ENCODE assay signal across 23 cellular contexts in genomic region chr21:40842197-40842552, GRCh38. TPM values are rescaled to one million over a fixed set of nuclear protein-coding genes. Genes with fewer than 3 reads are reported as not detected.
A peak's percentile ranks its signal among the peaks of the same experiment; 100 is the strongest.
DNase-seq lines count a peak whose midpoint lies in the region; ATAC-seq and TF ChIP-seq lines count a peak whose summit lies in the region.
"Had no signal": no experiment of that assay in that cellular context is flagged by ENCODE, and none has a peak within 500 bp of the region (broad histone marks: within the 10 kb centered on the region; RNA-seq: fewer than 3 reads in every experiment).

No MANE protein-coding gene starts in this region.

- TF ChIP-seq CTCF in VCaP (conservative IDR thresholded peaks at IDR 0.05) (peak; percentile 38), hepatocyte (IDR thresholded peaks at IDR 0.05; ENCODE audit: poor library complexity) (no peak), upper lobe of right lung (IDR thresholded peaks at IDR 0.05) (no peak)

- ATAC-seq in upper lobe of right lung, result no peak
- ATAC-seq: HCT116 had no signal

- peak overlapping the region; percentile 100 for H3K4me2 ChIP-seq in hepatocyte
- H3K4me2 ChIP-seq in neuronal stem cell (ENCODE audit: insufficient read depth, low read length, poor library complexity, severe bottlenecking), result no peak overlapping the region

- H3K4me1 ChIP-seq in HUES48 (ENCODE audit: control insufficient read depth, insufficient read depth, low read length) (peaks cover under 1% of the 10 kb centered on the region), hepatocyte (ENCODE audit: insufficient read depth) (peaks cover 3% of the 10 kb centered on the region), neuronal stem cell (ENCODE audit: control insufficient read depth in 2 of 2, insufficient read depth in 1 of 2, low read depth in 1 of 2, low read length in 2 of 2) (no peaks in the 10 kb centered on the region), upper lobe of right lung (no peaks in the 10 kb centered on the region)
- H3K4me1 ChIP-seq: pancreas, Peyer's patch, SJSA1, uterus had no signal

- H2AFZ ChIP-seq in hepatocyte (no peak overlapping the region), neuronal stem cell (ENCODE audit: low read length) (peak overlapping the region; percentile 80)

- H3K79me1 ChIP-seq in neuronal stem cell (ENCODE audit: low read depth, low read length), result no peaks in the 10 kb centered on the region

- H4K8ac ChIP-seq in neuronal stem cell (ENCODE audit: low read depth, low read length), result no peak overlapping the region

- no peak overlapping the region for H2BK5ac ChIP-seq in neuronal stem cell (ENCODE audit: low read length)

- no peak overlapping the region for H2BK120ac ChIP-seq in neuronal stem cell (ENCODE audit: low read depth, low read length)

- H4K20me1 ChIP-seq in hepatocyte (ENCODE audit: insufficient read depth, poor library complexity, severe bottlenecking), result no peaks in the 10 kb centered on the region

- no peak overlapping the region for H3K4ac ChIP-seq in neuronal stem cell (ENCODE audit: low read length)

- peaks cover 54% of the 10 kb centered on the region for H3K27me3 ChIP-seq in HUES48 (ENCODE audit: control insufficient read depth, insufficient read depth, low read length)
- peaks cover 30% of the 10 kb centered on the region for H3K27me3 ChIP-seq in hepatocyte
- H3K27me3 ChIP-seq in neuronal stem cell (ENCODE audit: control insufficient read depth in 3 of 3, insufficient read depth in 3 of 3, low read depth in 1 of 3, low read length in 3 of 3), result peaks cover 0 to 58% (median 17%) of the 10 kb centered on the region in 3 experiments
- peaks cover 48% of the 10 kb centered on the region for H3K27me3 ChIP-seq in upper lobe of right lung
- H3K27me3 ChIP-seq: Peyer's patch had no signal

- peak overlapping the region; percentile 54 for H3K4me3 ChIP-seq in HUES48 (ENCODE audit: low read depth, low read length)
- no peak overlapping the region for H3K4me3 ChIP-seq in hepatocyte
- H3K4me3 ChIP-seq in neuronal stem cell (ENCODE audit: low read length in 2 of 2), result no peak overlapping the region
- H3K4me3 ChIP-seq in upper lobe of right lung, result no peak overlapping the region
- H3K4me3 ChIP-seq: SJSA1, uterus had no signal

- 42% methylated on average over 11 of the region's 11 CpGs for WGBS in hepatocyte (ENCODE audit: low lambda C conversion rate, missing lambda C conversion rate)
- WGBS in neuronal stem cell (ENCODE audit: extremely low coverage in 2 of 2, insufficient read length in 2 of 2, insufficient replicate concordance in 1 of 2), 2 donors, result no CpG with 5 or more reads among the region's 11 CpGs

- H2BK12ac ChIP-seq in neuronal stem cell (ENCODE audit: low read length), result no peak overlapping the region

- no peak overlapping the region for H3K23ac ChIP-seq in neuronal stem cell (ENCODE audit: low read depth, low read length, poor library complexity)

- no peaks in the 10 kb centered on the region for H3K79me2 ChIP-seq in hepatocyte

- H3K9me2 ChIP-seq in hepatocyte (replicated peaks; ENCODE audit: insufficient read depth), result no peaks in the 10 kb centered on the region

- no peak overlapping the region for H2BK15ac ChIP-seq in neuronal stem cell (ENCODE audit: low read length)

- H4K91ac ChIP-seq in neuronal stem cell (ENCODE audit: low read depth, low read length, poor library complexity), result no peak overlapping the region

- H3K9me3 ChIP-seq in HUES48 (ENCODE audit: control insufficient read depth, insufficient read depth, low read length) (no peaks in the 10 kb centered on the region), hepatocyte (ENCODE audit: low read depth) (no peaks in the 10 kb centered on the region), neuronal stem cell (replicated peaks in 1 of 2; ENCODE audit: control insufficient read depth in 2 of 2, insufficient read depth in 1 of 2, low read depth in 1 of 2, low read length in 2 of 2) (no peaks in the 10 kb centered on the region), upper lobe of right lung (no peaks in the 10 kb centered on the region)
- H3K9me3 ChIP-seq: pancreas, Peyer's patch, SJSA1, uterus had no signal

- no peak overlapping the region for H3K14ac ChIP-seq in neuronal stem cell (ENCODE audit: low read length)

- intact Hi-C loops in upper lobe of right lung (cut with DNase I), result no loop called here

- no peak overlapping the region for H3K18ac ChIP-seq in neuronal stem cell (ENCODE audit: low read length)

- no peak overlapping the region for H3K9ac ChIP-seq in HUES48 (ENCODE audit: low read depth, low read length)
- H3K9ac ChIP-seq in neuronal stem cell (ENCODE audit: low read depth, low read length, poor library complexity), result no peak overlapping the region

- no peak overlapping the region for H2AK5ac ChIP-seq in neuronal stem cell (ENCODE audit: low read depth, low read length)

- DNase-seq in hepatocyte (ENCODE audit: low spot score) (no peak), neuronal stem cell (ENCODE audit: low spot score) (no peak), upper lobe of right lung (no peak), NCI-H526 treated with DMSO at 0.1 percent for 48 hours (lab: John Stamatoyannopoulos, UW) (no peak)
- DNase-seq in stimulated activated naive CD4-positive, alpha-beta T cell (lab: John Stamatoyannopoulos, UW), result no peak
- DNase-seq: activated CD4-positive, alpha-beta T cell treated with anti-CD3 and anti-CD28 coated beads for 4 hours; activated naive CD4-positive, alpha-beta T cell treated with anti-CD3 and anti-CD28 coated beads, Interleukin-2, amount 10 ng/mL, durations not matched to agents 7 days and 5 days; CD4-positive, CD25-positive, alpha-beta regulatory T cell; effector CD4-positive, alpha-beta T cell; erythroblast; Karpas-422; Peyer's patch; uterus had no signal

- no peaks in the 10 kb centered on the region for H3K36me3 ChIP-seq in HUES48 (ENCODE audit: control insufficient read depth, insufficient read depth, low read length)
- no peaks in the 10 kb centered on the region for H3K36me3 ChIP-seq in hepatocyte (replicated peaks; ENCODE audit: insufficient read depth, low read depth)
- H3K36me3 ChIP-seq in neuronal stem cell (replicated peaks in 1 of 2; ENCODE audit: control insufficient read depth in 2 of 2, insufficient read depth in 2 of 2, low read length in 2 of 2), result no peaks in the 10 kb centered on the region
- H3K36me3 ChIP-seq in upper lobe of right lung, result no peaks in the 10 kb centered on the region
- H3K36me3 ChIP-seq: pancreas, Peyer's patch, SJSA1, uterus had no signal

- H3K27ac ChIP-seq in HUES48 (ENCODE audit: low read depth, low read length), result no peak overlapping the region
- peak overlapping the region; percentile 71 for H3K27ac ChIP-seq in VCaP
- no peak overlapping the region for H3K27ac ChIP-seq in hepatocyte
- H3K27ac ChIP-seq in neuronal stem cell (replicated peaks; ENCODE audit: low read length), result no peak overlapping the region
- no peak overlapping the region for H3K27ac ChIP-seq in upper lobe of right lung
- H3K27ac ChIP-seq: pancreas, Peyer's patch, SJSA1, uterus had no signal

RNA-seq across cellular contexts. Expression of gene DSCAM, which starts 4.8 kb away (rescaled TPM):
- total RNA-seq in hepatocyte (0.33 TPM in 1 of 2 replicates, not detected in the other), upper lobe of right lung (not detected)
- polyA plus RNA-seq in hepatocyte, result 0.33 TPM in 1 of 2 replicates, not detected in the other
- polyA plus RNA-seq in neuronal stem cell (2013, experiment 1 of 2), result 0.01 TPM
- 0.01 TPM for polyA plus RNA-seq in neuronal stem cell (2013, experiment 2 of 2)
- total RNA-seq: CD4-positive, CD25-positive, alpha-beta regulatory T cell; kidney; lung microvascular endothelial cell; NCI-H460; right cardiac atrium; SJSA1; T-helper 1 cell treated with Interleukin-12 subunit alpha and Interleukin-12 subunit beta and Interleukin-4 antibody, amounts not matched to agents 30 ng/mL and 1 ng/mL, for 36 hours had no signal
- polyA plus RNA-seq: CD4-positive, CD25-positive, alpha-beta regulatory T cell had no signal
